1 cellular context compared by ENCODE assay signal in genomic region chr5:150542933-150543445, GRCh38.
TF ChIP-seq lines count a peak whose summit lies in the region.

No MANE protein-coding gene starts in this region.

TF ChIP-seq in HepG2, 621 proteins besides CTCF, POLR2A, EP300 and RAD21 (continued from another document and continues in another):
- TF ChIP-seq LRRFIP1 (CRISPR knock-in tag; conservative IDR thresholded peaks at IDR 0.05) (no peak), ZFP36 (IDR thresholded peaks at IDR 0.05; ENCODE audit: borderline replicate concordance, low read depth, low read length, partially characterized antibody) (no peak), TFDP2 (CRISPR knock-in tag; IDR thresholded peaks at IDR 0.05) (peak; percentile 74), ZBTB7A (CRISPR knock-in tag; IDR thresholded peaks at IDR 0.05) (peak; percentile 95; the same call in 1 of the 2 replicates), RCOR2 (CRISPR knock-in tag; IDR thresholded peaks at IDR 0.05) (peak; percentile 100), NFYB (CRISPR knock-in tag; IDR thresholded peaks at IDR 0.05) (no peak), SMAD9 (CRISPR knock-in tag; IDR thresholded peaks at IDR 0.05) (no peak; the same call in 1 of the 2 replicates), ZNF576 (CRISPR knock-in tag; IDR thresholded peaks at IDR 0.05) (no peak), ZEB1 (IDR thresholded peaks at IDR 0.05; ENCODE audit: insufficient replicate concordance, low read depth) (peak; percentile 47), ZNF276 (CRISPR knock-in tag; IDR thresholded peaks at IDR 0.05; ENCODE audit: low read depth) (no peak), ZXDC (CRISPR knock-in tag; IDR thresholded peaks at IDR 0.05) (no peak; the same call in 1 of the 2 replicates), PITX1 (CRISPR knock-in tag; IDR thresholded peaks at IDR 0.05) (peak; percentile 96), ZFP37 (CRISPR knock-in tag; IDR thresholded peaks at IDR 0.05; ENCODE audit: borderline replicate concordance) (peak; percentile 83; the same call in 1 of the 2 replicates), ZNF646 (CRISPR knock-in tag; IDR thresholded peaks at IDR 0.05) (no peak), JARID2 (CRISPR knock-in tag; IDR thresholded peaks at IDR 0.05; ENCODE audit: insufficient replicate concordance) (no peak), JUN (CRISPR knock-in tag; IDR thresholded peaks at IDR 0.05) (peak; percentile 95), ZNF724P (CRISPR knock-in tag; IDR thresholded peaks at IDR 0.05; ENCODE audit: borderline replicate concordance) (peak; percentile 74; the same call in 1 of the 2 replicates), SKIL (CRISPR knock-in tag; IDR thresholded peaks at IDR 0.05; ENCODE audit: borderline replicate concordance) (peak; percentile 99), ETS1 (CRISPR knock-in tag; IDR thresholded peaks at IDR 0.05) (no peak), ZBTB42 (CRISPR knock-in tag; IDR thresholded peaks at IDR 0.05) (peak; percentile 98), ZNF430 (CRISPR knock-in tag; IDR thresholded peaks at IDR 0.05) (peak; percentile 96), CREB1 (IDR thresholded peaks at IDR 0.05) (peak; percentile 85), CREB1 (CRISPR knock-in tag; IDR thresholded peaks at IDR 0.05) (peak; percentile 92), SSRP1 (CRISPR knock-in tag; IDR thresholded peaks at IDR 0.05) (peak; percentile 89; the same call in 1 of the 2 replicates), POGZ (CRISPR knock-in tag; IDR thresholded peaks at IDR 0.05) (peak; percentile 96), THRA (CRISPR knock-in tag; IDR thresholded peaks at IDR 0.05; ENCODE audit: borderline replicate concordance) (peak; percentile 96), ZSCAN25 (CRISPR knock-in tag; IDR thresholded peaks at IDR 0.05) (peak; percentile 86), ATF2 (CRISPR knock-in tag; IDR thresholded peaks at IDR 0.05) (peak; percentile 99), ZBTB26 (CRISPR knock-in tag; IDR thresholded peaks at IDR 0.05; ENCODE audit: borderline replicate concordance) (peak; percentile 92)
